16 cellular contexts compared by ENCODE assay signal in the genomic region with DNA sequence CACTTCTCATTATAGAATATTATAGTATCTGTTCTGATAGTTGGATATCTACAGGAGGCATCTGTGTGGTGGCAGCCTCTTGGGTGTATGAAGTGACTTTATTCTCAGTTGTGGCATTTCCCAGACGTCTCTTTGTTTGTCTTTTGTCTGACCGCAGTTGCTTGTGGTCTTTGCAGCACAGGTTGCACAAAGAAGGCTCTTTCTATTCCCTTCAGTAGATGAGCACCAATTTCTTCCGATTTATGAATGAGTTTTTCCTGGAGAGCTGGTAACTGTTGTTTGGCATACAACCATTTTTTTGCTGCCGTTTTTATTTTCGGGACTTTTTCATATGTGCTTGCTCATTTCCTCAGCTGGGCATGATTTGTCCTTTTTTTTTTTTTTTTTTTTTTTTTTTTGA. TPM values are rescaled to one million over a fixed set of nuclear protein-coding genes. Genes with fewer than 3 reads are reported as not detected.
DNase-seq lines count a peak whose midpoint lies in the region; ATAC-seq, FAIRE-seq and TF ChIP-seq lines count a peak whose summit lies in the region.
"Had no signal": no experiment of that assay in that cellular context is flagged by ENCODE, and none has a peak within 500 bp of the region (broad histone marks: within the 10 kb centered on the region; RNA-seq: fewer than 3 reads in every experiment).

No MANE protein-coding gene starts in this region.

- POLR2A ChIA-PET in endothelial cell of umbilical vein (lab: Charles Lee) = interaction anchor here (0.7 to 1.7 kb wide), 2 partner anchors 9 to 44 kb away, joined by 3 to 8 read pairs; no protein-coding TSS in a partner anchor

- H3K4me3 ChIP-seq in RWPE2 (ENCODE audit: severe bottlenecking) (no peak overlapping the region), endothelial cell of umbilical vein (replicated peaks in 1 of 3; ENCODE audit: insufficient read depth in 1 of 3, low read depth in 1 of 3, low read length in 3 of 3) (no peak overlapping the region), coronary artery (no peak overlapping the region)
- H3K4me3 ChIP-seq: GM12878, HAP-1, stomach had no signal

- TF ChIP-seq POLR2A in endothelial cell of umbilical vein (IDR thresholded peaks at IDR 0.05; ENCODE audit: low read depth, low read length) (no peak), erythroblast (IDR thresholded peaks at IDR 0.05; ENCODE audit: low read length) (no peak)

- CTCF ChIA-PET in endothelial cell of umbilical vein (lab: Charles Lee) = interaction anchor here (0.9 to 4.4 kb wide), 13 partner anchors 9 to 140 kb away, joined by 3 to 34 read pairs (median 4); partner anchors contain the start of gene MYO10

- H3K9me3 ChIP-seq in RWPE2 (ENCODE audit: severe bottlenecking) (no peaks in the 10 kb centered on the region), endothelial cell of umbilical vein (replicated peaks; ENCODE audit: control insufficient read depth, insufficient read depth, low read length) (no peaks in the 10 kb centered on the region)
- H3K9me3 ChIP-seq: HAP-1, stomach had no signal

- no peaks in the 10 kb centered on the region for H3K36me3 ChIP-seq in RWPE2 (ENCODE audit: low read depth)
- no peaks in the 10 kb centered on the region for H3K36me3 ChIP-seq in endothelial cell of umbilical vein (ENCODE audit: control insufficient read depth in 2 of 2, extremely low read depth in 1 of 2, insufficient read depth in 2 of 2, low read length in 2 of 2)
- H3K36me3 ChIP-seq: HAP-1, stomach had no signal

- intact Hi-C loops in endothelial cell of umbilical vein (cut with micrococcal nuclease) (loop anchor here (1.0 to 5.0 kb wide), 2 partner anchors 9 to 195 kb away; no protein-coding TSS in a partner anchor), cardiac septum (cut with DNase I) (no loop called here)

- H4K20me1 ChIP-seq in endothelial cell of umbilical vein (replicated peaks; ENCODE audit: control insufficient read depth, extremely low read depth, insufficient read depth, low read length) = no peaks in the 10 kb centered on the region

- H3K27me3 ChIP-seq in RWPE2 (ENCODE audit: insufficient read depth, poor library complexity, severe bottlenecking) = no peaks in the 10 kb centered on the region
- H3K27me3 ChIP-seq in endothelial cell of umbilical vein (ENCODE audit: control insufficient read depth in 2 of 2, insufficient read depth in 2 of 2, low read length in 2 of 2) = no peaks in the 10 kb centered on the region
- H3K27me3 ChIP-seq: stomach had no signal

- FAIRE-seq in endothelial cell of umbilical vein (lab: Jason Lieb, UNC) = peak; percentile 59
- FAIRE-seq: GM12878 had no signal

- no peaks in the 10 kb centered on the region for H3K79me2 ChIP-seq in endothelial cell of umbilical vein (ENCODE audit: control insufficient read depth, insufficient read depth, low read length)

- dilution Hi-C loops in endothelial cell of umbilical vein (cut with MboI; ENCODE audit: extremely low pct_ligation_motif_present, low sequenced_read_pairs) = no loop called here

- DNase-seq in COLO829 (ENCODE audit: low spot score) (peak; percentile 31), RWPE2 (ENCODE audit: low spot score) (no peak), endothelial cell of umbilical vein (ENCODE audit: low read depth, low spot score) (peak; percentile 86), erythroblast (lab: John Stamatoyannopoulos, UW) (no peak), cardiac septum (ENCODE audit: low spot score) (no peak), coronary artery (ENCODE audit: low spot score) (no peak)
- DNase-seq: activated effector memory CD4-positive, alpha-beta T cell treated with Interleukin-2 at 50 U/mL for 16 hours; DMS79; naive B cell; stomach; SW 1271 had no signal

- peaks cover 2% of the 10 kb centered on the region for H3K4me1 ChIP-seq in RWPE2 (ENCODE audit: insufficient read depth, poor library complexity, severe bottlenecking)
- H3K4me1 ChIP-seq in endothelial cell of umbilical vein (ENCODE audit: control insufficient read depth, extremely low read depth, insufficient read depth, low read length) = peaks cover 41% of the 10 kb centered on the region

- TF ChIP-seq CTCF in RWPE2 (IDR thresholded peaks at IDR 0.05; ENCODE audit: poor library complexity, severe bottlenecking) (no peak), endothelial cell of umbilical vein (IDR thresholded peaks at IDR 0.05; ENCODE audit: extremely low read depth in 1 of 2, insufficient read depth in 1 of 2, low read depth in 1 of 2, low read length in 2 of 2) (no peak), coronary artery (IDR thresholded peaks at IDR 0.05) (no peak)

- H3K4me2 ChIP-seq in endothelial cell of umbilical vein (ENCODE audit: insufficient read depth, low read length) = peak overlapping the region; percentile 66

- no peaks in the 10 kb centered on the region for H3K9me1 ChIP-seq in endothelial cell of umbilical vein (replicated peaks; ENCODE audit: control insufficient read depth, extremely low read depth, insufficient read depth, low read length)

- ATAC-seq in GM19468 (IDR thresholded peaks at IDR 0.05; ENCODE audit: extremely low read depth, unreplicated experiment) (peak; percentile 19), RWPE2 (ENCODE audit: low read depth) (peak; percentile 17; the same call in 1 of the 3 replicates), GM21447 (IDR thresholded peaks at IDR 0.05; ENCODE audit: unreplicated experiment) (no peak)
- ATAC-seq: GM12878 had no signal

- BruUV-seq in endothelial cell of umbilical vein (replicated peaks; lab: Mats Ljungman, UMichigan) = no TSS peak

- peak overlapping the region; percentile 1 for H3K9ac ChIP-seq in endothelial cell of umbilical vein (replicated peaks; ENCODE audit: extremely low read depth, insufficient read depth, low read length)

- no peak overlapping the region for H3K27ac ChIP-seq in RWPE2 (ENCODE audit: poor library complexity, severe bottlenecking)
- H3K27ac ChIP-seq in endothelial cell of umbilical vein (ENCODE audit: insufficient read depth, low read depth, low read length) = peak overlapping the region; percentile 76
- no peak overlapping the region for H3K27ac ChIP-seq in coronary artery
- H3K27ac ChIP-seq: stomach had no signal

- H2AFZ ChIP-seq in endothelial cell of umbilical vein (ENCODE audit: low read depth, low read length) = peak overlapping the region; percentile 74

TF ChIP-seq in endothelial cell of umbilical vein, 7 proteins besides CTCF, POLR2A, EP300 and RAD21:
- no peak for TF ChIP-seq GATA2 (IDR thresholded peaks at IDR 0.05; ENCODE audit: insufficient read depth, insufficient read length, low read depth, low read length)
- TF ChIP-seq MYC (IDR thresholded peaks at IDR 0.05; ENCODE audit: low read depth, low read length) = no peak
- TF ChIP-seq JUN (IDR thresholded peaks at IDR 0.05; ENCODE audit: borderline replicate concordance, insufficient read depth, insufficient read length, low read depth) = no peak
- TF ChIP-seq, protein P1, sequence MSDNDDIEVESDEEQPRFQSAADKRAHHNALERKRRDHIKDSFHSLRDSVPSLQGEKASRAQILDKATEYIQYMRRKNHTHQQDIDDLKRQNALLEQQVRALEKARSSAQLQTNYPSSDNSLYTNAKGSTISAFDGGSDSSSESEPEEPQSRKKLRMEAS (IDR thresholded peaks at IDR 0.05; ENCODE audit: insufficient read depth, insufficient read length) = no peak
- TF ChIP-seq EZH2 (IDR thresholded peaks at IDR 0.05; ENCODE audit: borderline replicate concordance, low read depth, low read length, severe bottlenecking) = no peak
- TF ChIP-seq FOS (IDR thresholded peaks at IDR 0.05; ENCODE audit: borderline replicate concordance, insufficient read depth, low read length) = peak; percentile 10
- TF ChIP-seq POLR2AphosphoS5 (IDR thresholded peaks at IDR 0.05; ENCODE audit: insufficient read depth, low read depth, low read length) = no peak

RNA-seq across cellular contexts. Expression of gene MYO10, which starts 56.4 kb away (rescaled TPM):
- total RNA-seq in endothelial cell of umbilical vein (144 and 148 TPM in 2 replicates), cardiac septum (4.6 TPM)
- 20.1 and 36.0 TPM in 2 replicates for polyA plus RNA-seq in endothelial cell of umbilical vein
- 37.7 and 42.0 TPM in 2 replicates for polyA plus RNA-seq in endothelial cell of umbilical vein (2011; cell fraction: cytosol; rRNA removed)
- 71.0 and 77.6 TPM in 2 replicates for polyA plus RNA-seq in endothelial cell of umbilical vein (2011; cell fraction: nucleus; rRNA removed)
- 66.3 and 73.2 TPM in 2 replicates for polyA plus RNA-seq in endothelial cell of umbilical vein (2012)
- 128 and 136 TPM in 2 replicates for polyA minus RNA-seq in endothelial cell of umbilical vein
- polyA minus RNA-seq in endothelial cell of umbilical vein (2011; cell fraction: cytosol; rRNA and poly(A)+ RNA removed) = 8.3 TPM
- 208 and 230 TPM in 2 replicates for polyA minus RNA-seq in endothelial cell of umbilical vein (2011; cell fraction: nucleus; rRNA and poly(A)+ RNA removed)
- total RNA-seq: B cell had no signal

Comparison
In these comparisons a context has a peak if more than half of its experiments do, and no peak if none do; other contexts are left out.
1. DNase-seq: peak in COLO829 (single experiment) and endothelial cell of umbilical vein (single experiment); none in RWPE2 (single experiment), erythroblast (0 of 2), cardiac septum (single experiment) and coronary artery (single experiment).
2. RNA of gene MYO10, which starts 56.4 kb away (total RNA-seq): 144 to 148 TPM in endothelial cell of umbilical vein; 4.6 TPM in cardiac septum (single experiment); every median in the first group is over 10 times any median in the second.